Comparison of ENCODE assay signal across 17 cellular contexts in genomic region chr17:71983828-71984227, GRCh38.
"Had no signal": no experiment of that assay in that cellular context is flagged by ENCODE, and none has a peak within 500 bp of the region (broad histone marks: within the 10 kb centered on the region; RNA-seq: fewer than 3 reads in every experiment).

No MANE protein-coding gene starts in this region.

- H3K27me3 ChIP-seq: esophagus muscularis mucosa, right lobe of liver, SJSA1, transverse colon had no signal

- H3K9me3 Mint-ChIP-seq: dendritic cell treated with granulocyte-macrophage colony-stimulating factor and Interleukin-4, amounts not matched to agents 40 ng/mL and 50 ng/mL, for 4 days had no signal

- H3K27ac Mint-ChIP-seq: activated naive CD4-positive, alpha-beta T cell treated with anti-CD3 and anti-CD28 coated beads, Interleukin-2, amount 10 ng/mL, durations not matched to agents 7 days and 5 days; brain; dendritic cell treated with granulocyte-macrophage colony-stimulating factor and Interleukin-4, amounts not matched to agents 40 ng/mL and 50 ng/mL, for 4 days; effector memory CD8-positive, alpha-beta T cell; immature natural killer cell; naive thymus-derived CD8-positive, alpha-beta T cell; progenitor cell of endocrine pancreas; stimulated activated effector memory CD8-positive, alpha-beta T cell treated with anti-CD3 and anti-CD28 coated beads, Interleukin-12 subunit alpha, Interleukin-12 subunit beta, amount 100 ng/mL, for 72 hours had no signal

- H3K4me3 ChIP-seq: esophagus muscularis mucosa, mucosa of descending colon, right lobe of liver, SJSA1, transverse colon had no signal

- H3K27ac ChIP-seq: esophagus muscularis mucosa, right lobe of liver, SJSA1, transverse colon had no signal

- ATAC-seq: effector memory CD8-positive, alpha-beta T cell; mucosa of descending colon; naive thymus-derived CD8-positive, alpha-beta T cell; right lobe of liver; stimulated activated effector memory CD8-positive, alpha-beta T cell treated with anti-CD3 and anti-CD28 coated beads, Interleukin-12 subunit alpha, Interleukin-12 subunit beta, amount 100 ng/mL, for 72 hours had no signal

- H3K9me3 ChIP-seq: esophagus muscularis mucosa, mucosa of descending colon, right lobe of liver, SJSA1, transverse colon had no signal

- H3K36me3 ChIP-seq: esophagus muscularis mucosa, right lobe of liver, SJSA1, transverse colon had no signal

- DNase-seq: activated naive CD4-positive, alpha-beta T cell treated with anti-CD3 and anti-CD28 coated beads, Interleukin-2, amount 10 ng/mL, durations not matched to agents 7 days and 5 days; amniotic stem cell; cerebellar nuclear complex; effector memory CD8-positive, alpha-beta T cell; glutamatergic neuron; immature natural killer cell; mucosa of descending colon; naive thymus-derived CD8-positive, alpha-beta T cell; right lobe of liver; T1000; transverse colon had no signal

- H3K4me1 Mint-ChIP-seq: activated naive CD4-positive, alpha-beta T cell treated with anti-CD3 and anti-CD28 coated beads, Interleukin-2, amount 10 ng/mL, durations not matched to agents 7 days and 5 days; immature natural killer cell; stimulated activated effector memory CD8-positive, alpha-beta T cell treated with anti-CD3 and anti-CD28 coated beads, Interleukin-12 subunit alpha, Interleukin-12 subunit beta, amount 100 ng/mL, for 72 hours had no signal

- H3K27me3 Mint-ChIP-seq: activated naive CD4-positive, alpha-beta T cell treated with anti-CD3 and anti-CD28 coated beads, Interleukin-2, amount 10 ng/mL, durations not matched to agents 7 days and 5 days; brain; dendritic cell treated with granulocyte-macrophage colony-stimulating factor and Interleukin-4, amounts not matched to agents 40 ng/mL and 50 ng/mL, for 4 days; effector memory CD8-positive, alpha-beta T cell had no signal

- H3K4me1 ChIP-seq: esophagus muscularis mucosa, right lobe of liver, SJSA1, transverse colon had no signal

- H3K36me3 Mint-ChIP-seq: activated naive CD4-positive, alpha-beta T cell treated with anti-CD3 and anti-CD28 coated beads, Interleukin-2, amount 10 ng/mL, durations not matched to agents 7 days and 5 days; brain; immature natural killer cell; naive thymus-derived CD8-positive, alpha-beta T cell; stimulated activated effector memory CD8-positive, alpha-beta T cell treated with anti-CD3 and anti-CD28 coated beads, Interleukin-12 subunit alpha, Interleukin-12 subunit beta, amount 100 ng/mL, for 72 hours had no signal

- H3K4me3 Mint-ChIP-seq: activated naive CD4-positive, alpha-beta T cell treated with anti-CD3 and anti-CD28 coated beads, Interleukin-2, amount 10 ng/mL, durations not matched to agents 7 days and 5 days; brain; dendritic cell treated with granulocyte-macrophage colony-stimulating factor and Interleukin-4, amounts not matched to agents 40 ng/mL and 50 ng/mL, for 4 days; effector memory CD8-positive, alpha-beta T cell; immature natural killer cell; naive thymus-derived CD8-positive, alpha-beta T cell; stimulated activated effector memory CD8-positive, alpha-beta T cell treated with anti-CD3 and anti-CD28 coated beads, Interleukin-12 subunit alpha, Interleukin-12 subunit beta, amount 100 ng/mL, for 72 hours had no signal
